ENCODE assay signal across 8 cellular contexts in genomic region chr7:159197066-159197975, GRCh38. TPM values are rescaled to one million over a fixed set of nuclear protein-coding genes. Genes with fewer than 3 reads are reported as not detected.
DNase-seq lines count a peak whose midpoint lies in the region; ATAC-seq and TF ChIP-seq lines count a peak whose summit lies in the region.

No MANE protein-coding gene starts in this region.

- CTCF ChIA-PET in Panc1 (lab: Charles Lee), result no interaction called here

- no peak overlapping the region for H2BK12ac ChIP-seq in H9 (ENCODE audit: insufficient read length, low read depth, low read length)

- H4K91ac ChIP-seq in H9 (ENCODE audit: insufficient read length, low read depth, low read length), result no peak overlapping the region

- H3K56ac ChIP-seq in H9 (ENCODE audit: insufficient read length, low read depth, low read length), result no peak overlapping the region

- no peak overlapping the region for H3K27ac ChIP-seq in H9 (ENCODE audit: insufficient read length, low read depth, low read length)
- no peak overlapping the region for H3K27ac ChIP-seq in Panc1 (ENCODE audit: low read length)
- H3K27ac ChIP-seq in brain microvascular endothelial cell, result no peak overlapping the region

- DNase-seq in Daoy (ENCODE audit: low read depth), result peak; percentile 69
- DNase-seq in H9, result peak; percentile 80
- no peak for DNase-seq in Panc1 (ENCODE audit: low read depth, low spot score)
- peak in 1 of 3 experiments; percentile 39 for DNase-seq in effector memory CD8-positive, alpha-beta T cell
- peak; percentile 25 for DNase-seq in stimulated activated naive CD8-positive, alpha-beta T cell treated with anti-CD3 and anti-CD28 coated beads, Interleukin-15, Interleukin-2, amounts not matched to agents 100 U/mL and 50 U/mL, for 24 hours
- no peak for DNase-seq in NCI-H1105 treated with DMSO at 0.1 percent for 48 hours (lab: John Stamatoyannopoulos, UW)
- no peak for DNase-seq in brain microvascular endothelial cell
- no peak for DNase-seq in GM13976 (ENCODE audit: low spot score)

- no peaks in the 10 kb centered on the region for H3K23me2 ChIP-seq in H9 (ENCODE audit: insufficient read length, low read depth, low read length, poor library complexity, severe bottlenecking)

- no peak overlapping the region for H4K8ac ChIP-seq in H9 (replicated peaks; ENCODE audit: insufficient read length, low read depth, low read length)

- intact Hi-C loops in Panc1 (cut with micrococcal nuclease; ENCODE audit: unreplicated experiment), result no loop called here

- no peak overlapping the region for H2BK120ac ChIP-seq in H9 (ENCODE audit: low read depth, low read length, poor library complexity, severe bottlenecking)

- H3K79me1 ChIP-seq in H9 (ENCODE audit: insufficient read depth, low read depth, low read length, poor library complexity, severe bottlenecking), result no peaks in the 10 kb centered on the region

- H3K36me3 Mint-ChIP-seq in H9 (ENCODE audit: insufficient read depth in 1 of 3, low read depth in 3 of 3), result peaks cover 0 to 8% (median 0%) of the 10 kb centered on the region in 3 experiments; a peak in 3 of 7 replicates
- peaks cover 26% of the 10 kb centered on the region for H3K36me3 Mint-ChIP-seq in effector memory CD8-positive, alpha-beta T cell (ENCODE audit: insufficient read depth)

- H3K27ac Mint-ChIP-seq in H9, result no peak overlapping the region
- peak overlapping the region; percentile 94 to 99 for H3K27ac Mint-ChIP-seq in effector memory CD8-positive, alpha-beta T cell

- H3T11ph ChIP-seq in H9 (ENCODE audit: low read length), result no peak overlapping the region

- peaks cover under 1% of the 10 kb centered on the region for H3K27me3 Mint-ChIP-seq in H9 (ENCODE audit: low read depth)
- no peaks in the 10 kb centered on the region for H3K27me3 Mint-ChIP-seq in effector memory CD8-positive, alpha-beta T cell

- H3K9me3 Mint-ChIP-seq in H9, result peaks cover 0 to 87% of the 10 kb centered on the region in 2 experiments; a peak in 3 of 5 replicates
- no peaks in the 10 kb centered on the region for H3K9me3 Mint-ChIP-seq in effector memory CD8-positive, alpha-beta T cell

- H3K4me1 ChIP-seq in H9 (ENCODE audit: insufficient read depth, low read length) (peaks cover 3% of the 10 kb centered on the region; the same call in 1 of the 2 replicates), Panc1 (ENCODE audit: control insufficient read depth, insufficient read depth, low read length) (peaks cover 2% of the 10 kb centered on the region; the same call in 1 of the 2 replicates)

- no peak overlapping the region for H3K9ac ChIP-seq in H9 (ENCODE audit: extremely low read depth, insufficient read length, low read length)

- H4K5ac ChIP-seq in H9 (ENCODE audit: insufficient read length, low read depth, low read length), result no peak overlapping the region

- H3K14ac ChIP-seq in H9 (ENCODE audit: insufficient read depth, low read length), result no peak overlapping the region

- H3K9me3 ChIP-seq in H9 (ENCODE audit: control insufficient read depth, low read depth, low read length), result no peaks in the 10 kb centered on the region
- no peaks in the 10 kb centered on the region for H3K9me3 ChIP-seq in Panc1 (ENCODE audit: control insufficient read depth, insufficient read depth, low read depth, low read length)

- no peak overlapping the region for H3K4me2 ChIP-seq in H9 (ENCODE audit: insufficient read depth, insufficient read length, low read length)

- H3K36me3 ChIP-seq in Panc1 (ENCODE audit: control insufficient read depth, insufficient read depth, low read length) (no peaks in the 10 kb centered on the region), brain microvascular endothelial cell (replicated peaks) (no peaks in the 10 kb centered on the region)

- H3K4me3 ChIP-seq in Panc1 (ENCODE audit: low read depth in 2 of 2, low read length in 2 of 2) (no peak overlapping the region), brain microvascular endothelial cell (ENCODE audit: low read depth, low read length) (no peak overlapping the region)

- TF ChIP-seq CTCF in H9 (conservative IDR thresholded peaks at IDR 0.05) (no peak), Panc1 (IDR thresholded peaks at IDR 0.05) (no peak), brain microvascular endothelial cell (IDR thresholded peaks at IDR 0.05; ENCODE audit: low read depth, low read length, missing control alignments) (no peak), GM13976 (IDR thresholded peaks at IDR 0.05; ENCODE audit: borderline replicate concordance, control extremely low read depth, extremely low read depth, insufficient read depth, missing control alignments) (no peak)

- H2BK5ac ChIP-seq in H9 (ENCODE audit: insufficient read length, low read length), result no peak overlapping the region

- no peak overlapping the region for H3K18ac ChIP-seq in H9 (ENCODE audit: insufficient read length, low read depth, low read length)

- no peak overlapping the region for H2BK15ac ChIP-seq in H9 (ENCODE audit: low read depth, low read length)

- in situ Hi-C loops in Panc1 (cut with HindIII; ENCODE audit: low pct_unique_long_range_greater_than_20kb, low sequenced_read_pairs) (no loop called here), brain microvascular endothelial cell (cut with HindIII; ENCODE audit: low pct_ligation_motif_present, low sequenced_read_pairs) (no loop called here), GM13976 (cut with MboI; ENCODE audit: low sequenced_read_pairs, unreplicated experiment) (no loop called here)

- no peak overlapping the region for H2AK5ac ChIP-seq in H9 (ENCODE audit: insufficient read length, low read length)

- no TSS peak for BruUV-seq in Panc1 (replicated peaks; lab: Mats Ljungman, UMichigan)

- H3K23ac ChIP-seq in H9 (ENCODE audit: insufficient read length, low read depth, low read length), result no peak overlapping the region

- H3K79me2 ChIP-seq in H9 (ENCODE audit: insufficient read depth, low read length), result no peaks in the 10 kb centered on the region

- WGBS in H9 (ENCODE audit: extremely low coverage, insufficient read length, low lambda C conversion rate), result no CpG with 5 or more reads among the region's 20 CpGs

- POLR2A ChIA-PET in Panc1 (lab: Charles Lee), result no interaction called here

- H4K20me1 ChIP-seq in H9 (ENCODE audit: control insufficient read depth, insufficient read depth, insufficient read length), result no peaks in the 10 kb centered on the region

- H3K4ac ChIP-seq in H9 (ENCODE audit: low read depth, low read length), result no peak overlapping the region

- no peak overlapping the region for H3K4me3 Mint-ChIP-seq in H9
- peak overlapping the region; percentile 78 to 82 for H3K4me3 Mint-ChIP-seq in effector memory CD8-positive, alpha-beta T cell

- ATAC-seq in Panc1, result peak; percentile 71
- peak; percentile 61 for ATAC-seq in effector memory CD8-positive, alpha-beta T cell (replicated peaks)
- peak; percentile 71 for ATAC-seq in stimulated activated naive CD8-positive, alpha-beta T cell treated with anti-CD3 and anti-CD28 coated beads, Interleukin-15, Interleukin-2, amounts not matched to agents 100 U/mL and 50 U/mL, for 24 hours

- H3K27me3 ChIP-seq in H9 (ENCODE audit: insufficient read depth, low read length), result no peaks in the 10 kb centered on the region
- no peaks in the 10 kb centered on the region for H3K27me3 ChIP-seq in Panc1 (ENCODE audit: control insufficient read depth, insufficient read depth, low read length)
- no peaks in the 10 kb centered on the region for H3K27me3 ChIP-seq in brain microvascular endothelial cell (replicated peaks)

- no peak overlapping the region for H2AFZ ChIP-seq in H9 (ENCODE audit: low read length)

- no peak overlapping the region for H2BK20ac ChIP-seq in H9 (ENCODE audit: low read depth, low read length, poor library complexity, severe bottlenecking)

- no peaks in the 10 kb centered on the region for H3K4me1 Mint-ChIP-seq in H9
- H3K4me1 Mint-ChIP-seq in effector memory CD8-positive, alpha-beta T cell (ENCODE audit: low read depth in 2 of 2), result peaks cover 43 to 58% of the 10 kb centered on the region in 2 donors

RNA-seq across cellular contexts. Expression of gene VIPR2, which starts 52.7 kb away (rescaled TPM):
- 0.74 and 1.4 TPM in 2 replicates for total RNA-seq in Daoy (2014; rRNA removed; shearing (Covaris generic))
- total RNA-seq in H9 (2021) (1.5 and 1.6 TPM in 2 replicates), Panc1 (2021; ENCODE audit: unreplicated experiment) (not detected)
- polyA plus RNA-seq in Panc1 (2012; ENCODE audit: insufficient read length), result 0.19 TPM

Comparison
In these comparisons a context has a peak if more than half of its experiments do, and no peak if none do; other contexts are left out.
1. DNase-seq: peak in Daoy (single experiment), H9 (single experiment) and stimulated activated naive CD8-positive, alpha-beta T cell treated with anti-CD3 and anti-CD28 coated beads, Interleukin-15, Interleukin-2, amounts not matched to agents 100 U/mL and 50 U/mL, for 24 hours (single experiment); none in Panc1 (single experiment), NCI-H1105 treated with DMSO at 0.1 percent for 48 hours (single experiment), brain microvascular endothelial cell (single experiment) and GM13976 (single experiment).
2. H3K27ac Mint-ChIP-seq: peak in effector memory CD8-positive, alpha-beta T cell (2 of 2); none in H9 (0 of 3).
3. H3K4me3 Mint-ChIP-seq: peak in effector memory CD8-positive, alpha-beta T cell (2 of 2); none in H9 (0 of 2).
4. Peak in every context shown above with its lines, with median percentiles within 50 percentile points of each other: ATAC-seq.